In the genomic region with DNA sequence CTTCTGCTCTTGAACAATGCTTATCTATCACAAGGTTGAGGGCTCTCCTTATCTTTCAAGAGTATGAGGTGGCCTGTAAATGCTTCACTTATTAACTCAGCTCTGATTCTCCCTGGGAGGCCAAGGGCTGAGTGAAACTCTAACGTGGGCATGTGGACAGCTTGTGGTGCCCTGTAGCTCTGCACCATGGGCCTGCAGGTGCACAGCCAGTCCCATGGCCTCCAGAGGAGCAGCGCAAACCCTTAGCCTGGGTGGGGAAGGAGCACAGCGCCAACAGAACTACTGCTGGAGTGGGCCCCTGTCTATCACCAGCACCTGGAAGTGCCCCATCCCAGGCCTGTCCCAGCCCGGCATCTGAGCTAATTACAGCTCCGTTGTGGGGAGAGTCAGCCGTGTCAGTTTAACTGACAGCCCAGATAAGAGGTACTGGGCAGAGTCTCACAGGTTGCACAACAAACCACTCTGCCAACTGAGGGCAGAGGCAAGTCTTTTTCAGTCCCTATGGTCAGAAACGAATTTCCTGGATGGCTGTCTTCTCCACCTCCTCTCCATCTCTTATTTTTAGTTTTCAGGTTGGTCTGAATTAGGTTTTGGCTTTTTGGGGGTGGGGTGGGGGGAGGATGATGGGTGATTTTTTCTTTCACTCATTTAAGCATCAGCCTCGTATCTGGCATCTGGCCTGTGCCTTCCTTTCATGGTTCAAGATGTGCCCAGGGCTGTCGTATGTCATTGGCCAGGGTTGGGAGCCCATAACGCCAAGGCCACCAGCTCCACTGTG, we compare ENCODE assay signal across 9 cellular contexts.
DNase-seq lines count a peak whose midpoint lies in the region; ATAC-seq and TF ChIP-seq lines count a peak whose summit lies in the region.
"Had no signal": no experiment of that assay in that cellular context is flagged by ENCODE, and none has a peak within 500 bp of the region (broad histone marks: within the 10 kb centered on the region; RNA-seq: fewer than 3 reads in every experiment).

No MANE protein-coding gene starts in this region.

- ATAC-seq in GM19023 (IDR thresholded peaks at IDR 0.05; ENCODE audit: unreplicated experiment) (peak; percentile 67), HG03060 (IDR thresholded peaks at IDR 0.05; ENCODE audit: low read depth, unreplicated experiment) (peak; percentile 49), omental fat pad (ENCODE audit: low FRiP score) (peak; percentile 89), GM21526 (IDR thresholded peaks at IDR 0.05; ENCODE audit: low FRiP score, unreplicated experiment) (no peak), HG03039 (IDR thresholded peaks at IDR 0.05; ENCODE audit: unreplicated experiment) (no peak)

- DNase-seq in SKM-1 (lab: John Stamatoyannopoulos, UW; ENCODE audit: unreplicated experiment) (peak; percentile 68), omental fat pad (ENCODE audit: low spot score) (no peak), NCI-H1092 treated with DMSO at 0.1 percent for 48 hours (lab: John Stamatoyannopoulos, UW) (no peak), AG08396 (ENCODE audit: low spot score) (no peak)
- DNase-seq: stimulated activated naive CD4-positive, alpha-beta T cell treated with Interleukin-2 at 50 U/mL for 16 hours had no signal

- no peak for TF ChIP-seq CTCF in omental fat pad (IDR thresholded peaks at IDR 0.05)

Comparison
In these comparisons a context has a peak if more than half of its experiments do, and no peak if none do; other contexts are left out.
1. ATAC-seq: peak in GM19023 (single experiment), HG03060 (single experiment) and omental fat pad (single experiment); none in GM21526 (single experiment) and HG03039 (single experiment).